Comparison of ENCODE assay signal across 8 cellular contexts in the genomic region with DNA sequence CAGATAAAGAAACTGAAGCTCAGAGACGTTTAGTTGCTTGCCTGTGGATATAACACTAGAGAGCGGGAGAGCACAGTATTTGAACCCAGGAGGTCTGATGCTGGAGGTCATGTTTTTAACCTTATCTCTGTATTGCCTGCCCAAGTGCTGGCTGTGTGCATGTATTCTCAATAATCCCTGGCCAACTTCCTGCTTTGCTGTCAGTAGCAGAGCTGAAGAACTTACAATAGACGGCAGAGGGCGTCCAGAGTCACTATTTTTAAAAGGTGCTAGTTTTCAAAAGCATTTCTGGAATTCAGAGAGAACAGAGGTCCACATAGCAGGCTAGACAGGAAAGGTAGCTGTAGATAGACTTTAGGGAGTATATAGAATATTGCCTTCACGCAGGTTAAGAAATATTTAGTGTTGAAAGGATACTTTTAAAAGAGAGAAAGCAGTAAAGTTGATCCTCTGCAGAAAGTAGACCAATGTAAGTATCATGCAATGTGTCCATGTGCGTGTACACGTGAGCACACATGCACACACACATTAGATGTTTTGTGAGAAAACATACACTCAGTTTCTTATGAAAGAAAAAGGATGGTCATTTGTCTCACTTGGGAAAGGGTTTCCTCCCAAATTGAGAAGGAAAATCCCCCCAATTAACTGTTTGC. TPM values are rescaled to one million over a fixed set of nuclear protein-coding genes. Genes with fewer than 3 reads are reported as not detected.
DNase-seq lines count a peak whose midpoint lies in the region; FAIRE-seq and TF ChIP-seq lines count a peak whose summit lies in the region.

No MANE protein-coding gene starts in this region.

- peaks cover 31% of the 10 kb centered on the region for H3F3A ChIP-seq in GM23248 (ENCODE audit: insufficient read depth)

- 0 out of 2 replicates have a peak overlapping the region, but pooled peaks have one; percentile 41 for H2AFZ ChIP-seq in GM23248

- H3K27ac ChIP-seq in GM23248 = no peak overlapping the region
- no peak overlapping the region for H3K27ac ChIP-seq in kidney (ENCODE audit: low read depth in 2 of 2, low read length in 2 of 2)

- FAIRE-seq in bronchial epithelial cell (lab: Jason Lieb, UNC) = no peak
- FAIRE-seq in kidney (lab: Jason Lieb, UNC) = peak; percentile 79

- TF ChIP-seq CTCF in bronchial epithelial cell (IDR thresholded peaks at IDR 0.05; ENCODE audit: insufficient read depth, low read length, severe bottlenecking) = peak; percentile 59
- peak; percentile 87 for TF ChIP-seq CTCF in kidney (IDR thresholded peaks at IDR 0.05; ENCODE audit: borderline replicate concordance, extremely low read depth, insufficient read depth)

- H3K4me2 ChIP-seq in GM23248 (ENCODE audit: unreplicated experiment) = no peak overlapping the region

- H3K9ac ChIP-seq in GM23248 = no peak overlapping the region
- no peak overlapping the region for H3K9ac ChIP-seq in kidney (ENCODE audit: low read length in 2 of 2)

- in situ Hi-C loops in GM23248 (cut with MboI) = no loop called here

- no peaks in the 10 kb centered on the region for H3K9me2 ChIP-seq in GM23248 (ENCODE audit: insufficient read depth)

- WGBS in GM23248 (ENCODE audit: low coverage in 1 of 2, low lambda C conversion rate in 2 of 2, missing lambda C conversion rate in 2 of 2), 2 experiments = 21 to 23% methylated on average over 7 of the region's 7 CpGs

- no peaks in the 10 kb centered on the region for H3K9me3 ChIP-seq in GM23248 (ENCODE audit: low read depth)
- no peaks in the 10 kb centered on the region for H3K9me3 ChIP-seq in kidney (ENCODE audit: control insufficient read depth in 1 of 2, low read length in 2 of 2)

- H3K4me1 ChIP-seq in GM23248 (ENCODE audit: insufficient read depth) (peaks cover 54% of the 10 kb centered on the region), kidney (ENCODE audit: control insufficient read depth in 1 of 2, insufficient read depth in 1 of 2, low read depth in 1 of 2, low read length in 2 of 2) (peaks cover 0 to 5% of the 10 kb centered on the region in 2 donors)

- no peaks in the 10 kb centered on the region for H3K79me2 ChIP-seq in GM23248 (ENCODE audit: insufficient read depth)

- intact Hi-C loops in kidney (cut with DNase I) = no loop called here

- H3K4me3 ChIP-seq in GM23248 = no peak overlapping the region
- H3K4me3 ChIP-seq in bronchial epithelial cell (ENCODE audit: low read depth, low read length) = no peak overlapping the region
- no peak overlapping the region for H3K4me3 ChIP-seq in kidney (ENCODE audit: low read length in 2 of 2)

- peak; percentile 42 for DNase-seq in NCI-H2171 treated with DMSO at 0.1 percent for 48 hours (lab: John Stamatoyannopoulos, UW)
- DNase-seq in NCI-H2171 (lab: John Stamatoyannopoulos, UW) = no peak
- peak; percentile 89 for DNase-seq in GM23248
- DNase-seq in LoVo (ENCODE audit: low spot score) = peak; percentile 79
- DNase-seq in SHP77 treated with DMSO at 0.1 percent for 48 hours (lab: John Stamatoyannopoulos, UW) = peak; percentile 27
- peak; percentile 71 for DNase-seq in bronchial epithelial cell (ENCODE audit: low read depth)
- no peak for DNase-seq in kidney
- DNase-seq in stimulated activated CD4-positive, alpha-beta T cell treated with anti-CD3 and anti-CD28 coated beads, Interleukin-4, amount 100 ng/mL, for 1 hour = peak; percentile 6

- no peaks in the 10 kb centered on the region for H4K20me1 ChIP-seq in GM23248 (ENCODE audit: insufficient read depth)

- no peaks in the 10 kb centered on the region for H3K36me3 ChIP-seq in GM23248 (ENCODE audit: low read depth)
- H3K36me3 ChIP-seq in bronchial epithelial cell (ENCODE audit: control insufficient read depth, insufficient read depth, low read length) = peaks cover 1% of the 10 kb centered on the region
- H3K36me3 ChIP-seq in kidney (ENCODE audit: control insufficient read depth in 1 of 2, insufficient read depth in 2 of 2, low read length in 2 of 2) = peaks cover 0 to 2% of the 10 kb centered on the region in 2 donors

- H3K27me3 ChIP-seq in GM23248 (replicated peaks; ENCODE audit: insufficient read depth) (no peaks in the 10 kb centered on the region), bronchial epithelial cell (ENCODE audit: control insufficient read depth, insufficient read depth, low read length) (no peaks in the 10 kb centered on the region)

RNA-seq across cellular contexts. Expression of a gene that starts 46.3 kb away (rescaled TPM):
- 15.5 and 17.1 TPM in 2 replicates for total RNA-seq in GM23248 (2014; rRNA removed; shearing (Covaris generic))
- 11.1 and 14.0 TPM in 2 replicates for polyA plus RNA-seq in GM23248 (2016; fragmentation: Nextera tagmentation; extraction: Ambion mirVana)
- 3.4 and 3.6 TPM in 2 replicates for total RNA-seq in bronchial epithelial cell
- total RNA-seq in kidney = 9.8 TPM
- polyA plus RNA-seq in kidney (ENCODE audit: insufficient read depth, low read depth, low replicate concordance) = 7.2 TPM

RNA-seq across cellular contexts. Expression of a gene that starts 46.4 kb away (rescaled TPM):
- total RNA-seq in GM23248 (2014; rRNA removed; shearing (Covaris generic)) = 53.4 and 58.5 TPM in 2 replicates
- polyA plus RNA-seq in GM23248 (2016; fragmentation: Nextera tagmentation; extraction: Ambion mirVana) (35.2 and 36.4 TPM in 2 replicates), kidney (ENCODE audit: insufficient read depth, low read depth, low replicate concordance) (40.0 TPM)
- total RNA-seq in bronchial epithelial cell (32.8 and 53.4 TPM in 2 replicates), kidney (50.8 TPM)

Comparison
In these comparisons a context has a peak if more than half of its experiments do, and no peak if none do; other contexts are left out.
1. DNase-seq: peak in NCI-H2171 treated with DMSO at 0.1 percent for 48 hours (single experiment), GM23248 (single experiment), LoVo (single experiment), SHP77 treated with DMSO at 0.1 percent for 48 hours (single experiment), bronchial epithelial cell (single experiment) and stimulated activated CD4-positive, alpha-beta T cell treated with anti-CD3 and anti-CD28 coated beads, Interleukin-4, amount 100 ng/mL, for 1 hour (single experiment); none in NCI-H2171 (single experiment) and kidney (single experiment).